ENCODE assay signal across 1 cellular context in genomic region chr10:32984003-32984600, GRCh38.
TF ChIP-seq lines count a peak whose summit lies in the region.

No MANE protein-coding gene starts in this region.

TF ChIP-seq in A549, 52 proteins besides CTCF, POLR2A, EP300 and RAD21 (continued from another document):
- TF ChIP-seq, protein P1, sequence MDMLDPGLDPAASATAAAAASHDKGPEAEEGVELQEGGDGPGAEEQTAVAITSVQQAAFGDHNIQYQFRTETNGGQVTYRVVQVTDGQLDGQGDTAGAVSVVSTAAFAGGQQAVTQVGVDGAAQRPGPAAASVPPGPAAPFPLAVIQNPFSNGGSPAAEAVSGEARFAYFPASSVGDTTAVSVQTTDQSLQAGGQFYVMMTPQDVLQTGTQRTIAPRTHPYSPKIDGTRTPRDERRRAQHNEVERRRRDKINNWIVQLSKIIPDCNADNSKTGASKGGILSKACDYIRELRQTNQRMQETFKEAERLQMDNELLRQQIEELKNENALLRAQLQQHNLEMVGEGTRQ (IDR thresholded peaks at IDR 0.05), result no peak
- TF ChIP-seq KDM1A (IDR thresholded peaks at IDR 0.05; ENCODE audit: low read depth), result no peak
- TF ChIP-seq CBX2 (IDR thresholded peaks at IDR 0.05; ENCODE audit: borderline replicate concordance, low read depth), result no peak
- no peak for TF ChIP-seq HES2 (IDR thresholded peaks at IDR 0.05)
- TF ChIP-seq NR3C1 (IDR thresholded peaks at IDR 0.05), result no peak
- TF ChIP-seq ZNF302 (CRISPR knock-in tag; IDR thresholded peaks at IDR 0.05), result 0 out of 2 replicates have a peak, but pooled peaks have one; percentile 37
- TF ChIP-seq, protein P2, sequence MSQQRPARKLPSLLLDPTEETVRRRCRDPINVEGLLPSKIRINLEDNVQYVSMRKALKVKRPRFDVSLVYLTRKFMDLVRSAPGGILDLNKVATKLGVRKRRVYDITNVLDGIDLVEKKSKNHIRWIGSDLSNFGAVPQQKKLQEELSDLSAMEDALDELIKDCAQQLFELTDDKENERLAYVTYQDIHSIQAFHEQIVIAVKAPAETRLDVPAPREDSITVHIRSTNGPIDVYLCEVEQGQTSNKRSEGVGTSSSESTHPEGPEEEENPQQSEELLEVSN (IDR thresholded peaks at IDR 0.05; ENCODE audit: borderline replicate concordance, low read depth), result no peak
- TF ChIP-seq TP53 (CRISPR knock-in tag; IDR thresholded peaks at IDR 0.05), result no peak
- peak; percentile 75 for TF ChIP-seq HOXA7 (CRISPR knock-in tag; IDR thresholded peaks at IDR 0.05)
- TF ChIP-seq TFCP2L1 (CRISPR knock-in tag; IDR thresholded peaks at IDR 0.05), result peak; percentile 30; the same call in 1 of the 2 replicates
- TF ChIP-seq MYC (IDR thresholded peaks at IDR 0.05; ENCODE audit: borderline replicate concordance, low read length), result no peak
- no peak for TF ChIP-seq RFX5 (IDR thresholded peaks at IDR 0.05)
- TF ChIP-seq RARB (CRISPR knock-in tag; IDR thresholded peaks at IDR 0.05), result no peak
- no peak for TF ChIP-seq ZFP36 (IDR thresholded peaks at IDR 0.05; ENCODE audit: borderline replicate concordance, partially characterized antibody)
- 0 out of 2 replicates have a peak, but pooled peaks have one; percentile 22 for TF ChIP-seq HDAC2 (IDR thresholded peaks at IDR 0.05)
- no peak for TF ChIP-seq NFE2L2 (conservative IDR thresholded peaks at IDR 0.05; ENCODE audit: low read length)
- TF ChIP-seq BHLHE40 (IDR thresholded peaks at IDR 0.05; ENCODE audit: low read depth, low read length), result no peak
- TF ChIP-seq GATA3 (IDR thresholded peaks at IDR 0.05; ENCODE audit: borderline replicate concordance), result no peak
- TF ChIP-seq RNF2 (IDR thresholded peaks at IDR 0.05; ENCODE audit: borderline replicate concordance, low read depth), result no peak
- no peak for TF ChIP-seq REST (IDR thresholded peaks at IDR 0.05)
- TF ChIP-seq EHMT2 (IDR thresholded peaks at IDR 0.05; ENCODE audit: low read depth), result no peak
- TF ChIP-seq CBX8 (IDR thresholded peaks at IDR 0.05), result no peak
- no peak for TF ChIP-seq MAX (IDR thresholded peaks at IDR 0.05)
- TF ChIP-seq, protein P3, sequence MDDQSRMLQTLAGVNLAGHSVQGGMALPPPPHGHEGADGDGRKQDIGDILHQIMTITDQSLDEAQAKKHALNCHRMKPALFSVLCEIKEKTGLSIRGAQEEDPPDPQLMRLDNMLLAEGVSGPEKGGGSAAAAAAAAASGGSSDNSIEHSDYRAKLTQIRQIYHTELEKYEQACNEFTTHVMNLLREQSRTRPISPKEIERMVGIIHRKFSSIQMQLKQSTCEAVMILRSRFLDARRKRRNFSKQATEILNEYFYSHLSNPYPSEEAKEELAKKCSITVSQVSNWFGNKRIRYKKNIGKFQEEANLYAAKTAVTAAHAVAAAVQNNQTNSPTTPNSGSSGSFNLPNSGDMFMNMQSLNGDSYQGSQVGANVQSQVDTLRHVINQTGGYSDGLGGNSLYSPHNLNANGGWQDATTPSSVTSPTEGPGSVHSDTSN (IDR thresholded peaks at IDR 0.05), result no peak
- no peak for TF ChIP-seq SMC3 (IDR thresholded peaks at IDR 0.05)
- no peak for TF ChIP-seq MAZ (IDR thresholded peaks at IDR 0.05; ENCODE audit: borderline replicate concordance, low read depth, low read length)
- TF ChIP-seq MAFK (IDR thresholded peaks at IDR 0.05; ENCODE audit: partially characterized antibody), result no peak
- TF ChIP-seq, protein P4, sequence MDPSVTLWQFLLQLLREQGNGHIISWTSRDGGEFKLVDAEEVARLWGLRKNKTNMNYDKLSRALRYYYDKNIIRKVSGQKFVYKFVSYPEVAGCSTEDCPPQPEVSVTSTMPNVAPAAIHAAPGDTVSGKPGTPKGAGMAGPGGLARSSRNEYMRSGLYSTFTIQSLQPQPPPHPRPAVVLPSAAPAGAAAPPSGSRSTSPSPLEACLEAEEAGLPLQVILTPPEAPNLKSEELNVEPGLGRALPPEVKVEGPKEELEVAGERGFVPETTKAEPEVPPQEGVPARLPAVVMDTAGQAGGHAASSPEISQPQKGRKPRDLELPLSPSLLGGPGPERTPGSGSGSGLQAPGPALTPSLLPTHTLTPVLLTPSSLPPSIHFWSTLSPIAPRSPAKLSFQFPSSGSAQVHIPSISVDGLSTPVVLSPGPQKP (IDR thresholded peaks at IDR 0.05; ENCODE audit: low read depth, low read length), result no peak
- TF ChIP-seq CEBPB (IDR thresholded peaks at IDR 0.05), result peak in 1 of 2 experiments; percentile 60; a peak in 2 of 4 replicates
- no peak for TF ChIP-seq ESRRA (IDR thresholded peaks at IDR 0.05; ENCODE audit: borderline replicate concordance, low read length)
- TF ChIP-seq HEYL (CRISPR knock-in tag; IDR thresholded peaks at IDR 0.05), result no peak
- TF ChIP-seq FOXS1 (CRISPR knock-in tag; IDR thresholded peaks at IDR 0.05), result peak; percentile 73
- no peak for TF ChIP-seq HOXB5 (CRISPR knock-in tag; IDR thresholded peaks at IDR 0.05)
- no peak for TF ChIP-seq POLR2AphosphoS2 (conservative IDR thresholded peaks at IDR 0.05; ENCODE audit: low read length)
- no peak for TF ChIP-seq CHD4 (IDR thresholded peaks at IDR 0.05; ENCODE audit: borderline replicate concordance)
- no peak for TF ChIP-seq ZC3H11A (IDR thresholded peaks at IDR 0.05)
- 0 out of 2 replicates have a peak, but pooled peaks have one; percentile 35 for TF ChIP-seq HOXB13 (CRISPR knock-in tag; IDR thresholded peaks at IDR 0.05; ENCODE audit: low read depth)
- no peak; the same call in 1 of the 2 replicates for TF ChIP-seq EHF (CRISPR knock-in tag; IDR thresholded peaks at IDR 0.05)
- TF ChIP-seq FOSB (CRISPR knock-in tag; IDR thresholded peaks at IDR 0.05), result no peak; the same call in 1 of the 2 replicates
